Comparison of ENCODE assay signal across 7 cellular contexts in genomic region chr19:35714601-35715354, GRCh38. TPM values are rescaled to one million over a fixed set of nuclear protein-coding genes. Genes with fewer than 3 reads are reported as not detected.
DNase-seq lines count a peak whose midpoint lies in the region; ATAC-seq and TF ChIP-seq lines count a peak whose summit lies in the region.
"Had no signal": no experiment of that assay in that cellular context is flagged by ENCODE, and none has a peak within 500 bp of the region (broad histone marks: within the 10 kb centered on the region; RNA-seq: fewer than 3 reads in every experiment).

No MANE protein-coding gene starts in this region.

- no peak overlapping the region for H3K9ac ChIP-seq in HCT116 (ENCODE audit: low read length)

- TF ChIP-seq CTCF in CD8-positive, alpha-beta T cell (IDR thresholded peaks at IDR 0.05): no peak
- TF ChIP-seq CTCF in HCT116 (IDR thresholded peaks at IDR 0.05 in 2 of 3, conservative IDR thresholded peaks at IDR 0.05 in 1 of 3; ENCODE audit: borderline replicate concordance in 1 of 3, insufficient read depth in 1 of 3, low read depth in 2 of 3, low read length in 2 of 3): peak in 2 of 3 experiments; percentile 10 to 40; a peak in 2 of 6 replicates

- ATAC-seq in CD8-positive, alpha-beta T cell: no peak
- ATAC-seq in HCT116 (no peak), GM21367 (IDR thresholded peaks at IDR 0.05; ENCODE audit: unreplicated experiment) (no peak)

- no peaks in the 10 kb centered on the region for H3K9me3 ChIP-seq in CD8-positive, alpha-beta T cell (ENCODE audit: low read length)
- H3K9me3 ChIP-seq in HCT116 (ENCODE audit: control insufficient read depth in 1 of 2, insufficient read depth in 1 of 2, low read depth in 1 of 2, low read length in 2 of 2): no peaks in the 10 kb centered on the region

- H3K27me3 ChIP-seq in CD8-positive, alpha-beta T cell (ENCODE audit: insufficient read depth, low read length): no peaks in the 10 kb centered on the region
- H3K27me3 ChIP-seq in HCT116 (ENCODE audit: insufficient read depth, low read length): no peaks in the 10 kb centered on the region

- DNase-seq in CD8-positive, alpha-beta T cell: no peak
- DNase-seq in HCT116 (ENCODE audit: low read depth, low spot score) (no peak), C1 segment of cervical spinal cord (lab: John Stamatoyannopoulos, UW) (no peak), NCI-H510A (lab: John Stamatoyannopoulos, UW) (no peak)

- H3K27me3 Mint-ChIP-seq in CD8-positive, alpha-beta T cell (ENCODE audit: low read depth): no peaks in the 10 kb centered on the region
- H3K27me3 Mint-ChIP-seq in activated naive CD8-positive, alpha-beta T cell: no peaks in the 10 kb centered on the region

- RAD21 ChIA-PET in HCT116 (lab: Charles Lee; ENCODE audit: low non-redundant PET in 1 of 2, low total read pairs in 2 of 2, uncharacterized antibody in 2 of 2, unreplicated experiment in 2 of 2): no interaction called here

- CTCF ChIA-PET in CD8-positive, alpha-beta T cell (lab: Charles Lee): interaction anchor here (0.7 to 4.2 kb wide), 7 partner anchors 10 to 166 kb away, joined by 3 to 45 read pairs (median 4); partner anchors contain the start of genes IGFLR1 and ZBTB32
- CTCF ChIA-PET in HCT116 (lab: Charles Lee): no interaction called here

- H3K4me3 Mint-ChIP-seq in CD8-positive, alpha-beta T cell: peak overlapping the region; percentile 59
- H3K4me3 Mint-ChIP-seq in activated naive CD8-positive, alpha-beta T cell: peak overlapping the region; percentile 93

- peaks cover 21% of the 10 kb centered on the region for H3K79me2 ChIP-seq in HCT116 (ENCODE audit: insufficient read depth, low read length)

- H3K4me1 ChIP-seq in CD8-positive, alpha-beta T cell (ENCODE audit: insufficient read depth, low read length): peaks cover 61% of the 10 kb centered on the region
- H3K4me1 ChIP-seq in HCT116 (ENCODE audit: control insufficient read depth in 1 of 2, insufficient read depth in 2 of 2, low read length in 2 of 2): peaks cover 16 to 41% of the 10 kb centered on the region in 2 experiments

- no TSS peak for BruUV-seq in HCT116 (replicated peaks; lab: Mats Ljungman, UMichigan)

- H3K4me3 ChIP-seq in CD8-positive, alpha-beta T cell (ENCODE audit: low read depth, low read length): no peak overlapping the region
- no peak overlapping the region for H3K4me3 ChIP-seq in HCT116 (replicated peaks in 1 of 2; ENCODE audit: low read depth in 1 of 2, low read length in 2 of 2)

- H3K9me3 Mint-ChIP-seq in CD8-positive, alpha-beta T cell: no peaks in the 10 kb centered on the region
- no peaks in the 10 kb centered on the region for H3K9me3 Mint-ChIP-seq in activated naive CD8-positive, alpha-beta T cell (ENCODE audit: low read depth)

- H3K4me2 ChIP-seq in HCT116 (ENCODE audit: low read length): no peak overlapping the region

- intact Hi-C loops in CD8-positive, alpha-beta T cell (cut with DNase I, micrococcal nuclease): loop anchor here in 1 of 2 experiments (5.0 kb wide), 1 partner anchor 67 kb away; the partner anchor contains the start of gene COX6B1
- intact Hi-C loops in HCT116 (cut with micrococcal nuclease): loop anchor here (10.0 kb wide), 1 partner anchor 360 kb away; the partner anchor contains the start of gene FFAR3

- H2AFZ ChIP-seq in HCT116 (ENCODE audit: low read depth, low read length, poor library complexity, severe bottlenecking): no peak overlapping the region

- H3K36me3 Mint-ChIP-seq in CD8-positive, alpha-beta T cell: peaks cover 3% of the 10 kb centered on the region
- H3K36me3 Mint-ChIP-seq in activated naive CD8-positive, alpha-beta T cell: peaks cover 7% of the 10 kb centered on the region

- no peaks in the 10 kb centered on the region for H4K20me1 ChIP-seq in HCT116 (ENCODE audit: insufficient read depth)

- no peak for TF ChIP-seq RAD21 in HCT116 (IDR thresholded peaks at IDR 0.05; ENCODE audit: low read depth)

- no peaks in the 10 kb centered on the region for H3K9me2 ChIP-seq in HCT116 (ENCODE audit: insufficient read depth)

- peak overlapping the region; percentile 90 for H3K27ac Mint-ChIP-seq in CD8-positive, alpha-beta T cell
- peak overlapping the region; percentile 99 for H3K27ac Mint-ChIP-seq in activated naive CD8-positive, alpha-beta T cell

- no peak for TF ChIP-seq POLR2A in HCT116 (IDR thresholded peaks at IDR 0.05; ENCODE audit: borderline replicate concordance, extremely low read depth, insufficient read depth, insufficient read length)

- POLR2A ChIA-PET in CD8-positive, alpha-beta T cell (lab: Charles Lee): no interaction called here
- POLR2A ChIA-PET in HCT116 (lab: Charles Lee): no interaction called here

- peaks cover 68% of the 10 kb centered on the region for H3K4me1 Mint-ChIP-seq in CD8-positive, alpha-beta T cell (ENCODE audit: low read depth)
- peaks cover 60% of the 10 kb centered on the region for H3K4me1 Mint-ChIP-seq in activated naive CD8-positive, alpha-beta T cell (ENCODE audit: low read depth)

- no peaks in the 10 kb centered on the region for H3K36me3 ChIP-seq in CD8-positive, alpha-beta T cell (ENCODE audit: insufficient read depth, low read length)
- H3K36me3 ChIP-seq in HCT116 (ENCODE audit: control insufficient read depth in 1 of 2, insufficient read depth in 2 of 2, low read length in 2 of 2): no peaks in the 10 kb centered on the region; a peak in 2 of 4 replicates

- no peak overlapping the region for H3K27ac ChIP-seq in CD8-positive, alpha-beta T cell (ENCODE audit: low read depth, low read length)
- H3K27ac ChIP-seq in HCT116 (ENCODE audit: low read depth, low read length): peak overlapping the region; percentile 2; the same call in 1 of the 2 replicates

TF ChIP-seq in HCT116, 20 proteins besides CTCF, POLR2A, EP300 and RAD21:
- TF ChIP-seq ELF1 (IDR thresholded peaks at IDR 0.05; ENCODE audit: borderline replicate concordance, low read depth): no peak
- no peak for TF ChIP-seq POLR2AphosphoS5 (IDR thresholded peaks at IDR 0.05; ENCODE audit: low read depth, low read length)
- TF ChIP-seq EGR1 (IDR thresholded peaks at IDR 0.05; ENCODE audit: low read depth): no peak
- no peak for TF ChIP-seq REST (IDR thresholded peaks at IDR 0.05; ENCODE audit: low read depth)
- no peak for TF ChIP-seq EZH2phosphoT487 (IDR thresholded peaks at IDR 0.05; ENCODE audit: borderline replicate concordance)

RNA-seq across cellular contexts. Expression of gene KMT2B, which starts 3.0 kb away (rescaled TPM):
- total RNA-seq in CD8-positive, alpha-beta T cell: 10 to 100 TPM; 57.4 to 61.0 TPM
- 29.9 TPM for total RNA-seq in HCT116 (2021; ENCODE audit: unreplicated experiment)
- polyA plus RNA-seq in HCT116 (2012): 33.4 and 34.0 TPM in 2 replicates

RNA-seq across cellular contexts. Expression of gene ZBTB32, which starts 10.4 kb away (rescaled TPM):
- 1 to 10 TPM; 4.3 to 7.3 TPM for total RNA-seq in CD8-positive, alpha-beta T cell
- total RNA-seq in HCT116 (2021; ENCODE audit: unreplicated experiment): not detected
- 0.18 and 0.57 TPM in 2 replicates for polyA plus RNA-seq in HCT116 (2012)
- total RNA-seq: dermis microvascular lymphatic vessel endothelial cell had no signal

RNA-seq across cellular contexts. Expression of gene IGFLR1, which starts 27.5 kb away (rescaled TPM):
- total RNA-seq in CD8-positive, alpha-beta T cell: 10 to 100 TPM; 31.7 to 38.2 TPM
- total RNA-seq in HCT116 (2021; ENCODE audit: unreplicated experiment): 8.3 TPM
- polyA plus RNA-seq in HCT116 (2012): 4.7 and 5.8 TPM in 2 replicates

RNA-seq across cellular contexts. Expression of gene U2AF1L4, which starts 30.4 kb away (rescaled TPM):
- 10 to 100 TPM; 65.2 to 69.5 TPM for total RNA-seq in CD8-positive, alpha-beta T cell
- 15.6 TPM for total RNA-seq in HCT116 (2021; ENCODE audit: unreplicated experiment)
- polyA plus RNA-seq in HCT116 (2012): 23.1 and 23.5 TPM in 2 replicates

RNA-seq across cellular contexts. Expression of gene PSENEN, which starts 30.7 kb away (rescaled TPM):
- 10 to 100 TPM in 1 of 2 experiments, 1 to 10 TPM in 1; 9.4 to 11.1 TPM for total RNA-seq in CD8-positive, alpha-beta T cell
- total RNA-seq in HCT116 (2021; ENCODE audit: unreplicated experiment): 55.3 TPM
- 45.3 and 59.7 TPM in 2 replicates for polyA plus RNA-seq in HCT116 (2012)
